ENCODE assay signal across 15 cellular contexts in genomic region chr3:128395046-128395445, GRCh38.
"Had no signal": no experiment of that assay in that cellular context is flagged by ENCODE, and none has a peak within 500 bp of the region (broad histone marks: within the 10 kb centered on the region; RNA-seq: fewer than 3 reads in every experiment).

No MANE protein-coding gene starts in this region.

- H2AFZ ChIP-seq: hepatocyte had no signal

- H3K27me3 ChIP-seq: breast epithelium, gastroesophageal sphincter, hepatocyte, left lung had no signal

- H3K4me1 ChIP-seq: breast epithelium, left lung had no signal

- H3K27ac ChIP-seq: breast epithelium, gastroesophageal sphincter, hepatocyte, left lung had no signal

- H3K4me2 ChIP-seq: hepatocyte had no signal

- H3K27ac Mint-ChIP-seq: activated naive CD8-positive, alpha-beta T cell; endodermal cell; memory B cell; natural killer cell treated with Interleukin-12 subunit alpha and Interleukin-12 subunit beta and Interleukin-15 and Interleukin-18, amount 100 ng/mL, for 72 hours; T-helper 2 cell treated with Interferon-gamma antibody and Interleukin-4, amounts not matched to agents 5 μg/mL and 100 μg/mL, for 36 hours had no signal

- H3K4me3 Mint-ChIP-seq: activated naive CD8-positive, alpha-beta T cell; endodermal cell; memory B cell; natural killer cell treated with Interleukin-12 subunit alpha and Interleukin-12 subunit beta and Interleukin-15 and Interleukin-18, amount 100 ng/mL, for 72 hours; T-helper 2 cell treated with Interferon-gamma antibody and Interleukin-4, amounts not matched to agents 5 μg/mL and 100 μg/mL, for 36 hours had no signal

- H3K79me2 ChIP-seq: hepatocyte had no signal

- H3K36me3 ChIP-seq: breast epithelium, gastroesophageal sphincter, left lung had no signal

- H3K27me3 Mint-ChIP-seq: activated naive CD8-positive, alpha-beta T cell; memory B cell; natural killer cell treated with Interleukin-12 subunit alpha and Interleukin-12 subunit beta and Interleukin-15 and Interleukin-18, amount 100 ng/mL, for 72 hours had no signal

- ATAC-seq: activated CD4-positive, CD25-positive, alpha-beta regulatory T cell treated with anti-CD3 and anti-CD28 coated beads, Interleukin-2, amount 50 U/mL, for 24 hours; natural killer cell treated with Interleukin-12 subunit alpha and Interleukin-12 subunit beta and Interleukin-15 and Interleukin-18, amount 100 ng/mL, for 72 hours had no signal

- H3K36me3 Mint-ChIP-seq: activated naive CD8-positive, alpha-beta T cell; natural killer cell treated with Interleukin-12 subunit alpha and Interleukin-12 subunit beta and Interleukin-15 and Interleukin-18, amount 100 ng/mL, for 72 hours had no signal

- H3K9me3 ChIP-seq: breast epithelium, gastroesophageal sphincter, left lung had no signal

- H3K4me3 ChIP-seq: breast epithelium, gastroesophageal sphincter, hepatocyte, left lung had no signal

- H3K9me3 Mint-ChIP-seq: endodermal cell; memory B cell; natural killer cell treated with Interleukin-12 subunit alpha and Interleukin-12 subunit beta and Interleukin-15 and Interleukin-18, amount 100 ng/mL, for 72 hours; T-helper 2 cell treated with Interferon-gamma antibody and Interleukin-4, amounts not matched to agents 5 μg/mL and 100 μg/mL, for 36 hours had no signal

- DNase-seq: activated CD4-positive, alpha-beta T cell treated with anti-CD3 and anti-CD28 coated beads, Interleukin-2, amount 50 U/mL, for 1 hour; activated CD8-positive, alpha-beta memory T cell treated with anti-CD3 and anti-CD28 coated beads for 24 hours; activated gamma-delta T cell treated with Interleukin-2 at 50 U/mL for 16 hours; endodermal cell; left lung; stimulated activated CD4-positive, alpha-beta T cell treated with anti-CD3 and anti-CD28 coated beads, Interleukin-12 subunit alpha, Interleukin-12 subunit beta, amount 100 ng/mL, for 4 hours; stimulated activated CD4-positive, alpha-beta T cell treated with anti-CD3 and anti-CD28 coated beads, Interleukin-2, amount 100 ng/mL, for 24 hours had no signal
